18 cellular contexts compared by ENCODE assay signal in the genomic region with DNA sequence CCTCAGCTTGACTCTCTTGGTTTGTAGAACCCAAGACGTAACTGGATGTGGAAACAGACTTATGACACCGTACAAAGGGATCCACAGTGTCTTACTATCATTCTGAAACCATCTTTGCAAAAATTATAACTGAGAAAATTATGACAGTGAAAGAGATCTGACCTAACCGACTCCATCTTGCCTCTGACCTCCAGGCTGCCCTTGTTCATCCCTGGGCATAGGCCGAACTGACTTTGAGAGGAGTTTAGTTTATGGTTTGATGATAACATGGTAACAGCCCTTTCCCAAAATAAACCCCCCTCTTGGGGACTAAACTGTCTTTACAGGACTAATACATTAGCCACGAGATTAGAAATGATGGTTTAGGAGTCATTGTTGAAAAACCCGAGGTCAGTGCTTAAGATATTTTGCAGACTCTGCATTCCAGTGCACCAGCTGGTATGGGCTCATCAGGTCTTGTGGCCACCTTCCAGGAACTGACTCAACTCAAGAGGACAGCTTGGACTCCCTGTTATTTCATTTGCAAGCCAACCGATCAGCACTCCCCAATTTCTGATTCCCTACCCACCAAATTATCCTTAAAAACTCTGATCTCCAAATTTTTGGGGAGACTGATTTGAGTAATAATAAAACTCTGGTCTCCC. TPM values are rescaled to one million over a fixed set of nuclear protein-coding genes. Genes with fewer than 3 reads are reported as not detected.
A peak's percentile ranks its signal among the peaks of the same experiment; 100 is the strongest.
DNase-seq lines count a peak whose midpoint lies in the region; TF ChIP-seq lines count a peak whose summit lies in the region.
"Had no signal": no experiment of that assay in that cellular context is flagged by ENCODE, and none has a peak within 500 bp of the region (broad histone marks: within the 10 kb centered on the region; RNA-seq: fewer than 3 reads in every experiment).

No MANE protein-coding gene starts in this region.

- no peak for TF ChIP-seq CTCF in BJ (IDR thresholded peaks at IDR 0.05; ENCODE audit: insufficient read depth, low read depth, low read length)
- TF ChIP-seq CTCF in cardiac fibroblast (IDR thresholded peaks at IDR 0.05; ENCODE audit: low read depth, low read length), result no peak
- TF ChIP-seq CTCF in GM20000 (IDR thresholded peaks at IDR 0.05; ENCODE audit: extremely low read depth, missing control alignments), result no peak

- no peaks in the 10 kb centered on the region for H3K27me3 ChIP-seq in BJ (ENCODE audit: control insufficient read depth, insufficient read depth, low read length)
- H3K27me3 ChIP-seq in MG63, result no peaks in the 10 kb centered on the region

- peaks cover 9% of the 10 kb centered on the region for H3K4me1 Mint-ChIP-seq in T-helper 2 cell treated with Interferon-gamma antibody and Interleukin-4, amounts not matched to agents 5 μg/mL and 100 μg/mL, for 36 hours (ENCODE audit: low read depth)
- H3K4me1 Mint-ChIP-seq: WTC11 had no signal

- CTCF ChIA-PET in BJ (lab: Yijun Ruan, JAX), result no interaction called here

- H3K36me3 ChIP-seq in BJ (ENCODE audit: control insufficient read depth, insufficient read depth, low read length) (no peaks in the 10 kb centered on the region), MG63 (no peaks in the 10 kb centered on the region)
- H3K36me3 ChIP-seq: gastroesophageal sphincter, HAP-1 had no signal

- POLR2A ChIA-PET in BJ (lab: Charles Lee), result no interaction called here

- no peak overlapping the region for H3K4me3 Mint-ChIP-seq in T-helper 2 cell treated with Interferon-gamma antibody and Interleukin-4, amounts not matched to agents 5 μg/mL and 100 μg/mL, for 36 hours
- H3K4me3 Mint-ChIP-seq: activated CD8-positive, alpha-beta memory T cell treated with anti-CD3 and anti-CD28 coated beads, Interleukin-2, amount 10 ng/mL, durations not matched to agents 7 days and 5 days; CD4-positive, alpha-beta T cell; WTC11 had no signal

- no peak overlapping the region for H3K4me3 ChIP-seq in BJ (ENCODE audit: low read depth, low read length)
- H3K4me3 ChIP-seq in MG63, result no peak overlapping the region
- no peak overlapping the region for H3K4me3 ChIP-seq in cardiac fibroblast (replicated peaks in 1 of 2; ENCODE audit: low read depth in 2 of 2, low read length in 2 of 2)
- H3K4me3 ChIP-seq: coronary artery, gastroesophageal sphincter, HAP-1, psoas muscle had no signal

- DNase-seq in BJ (ENCODE audit: low read depth) (peak; percentile 9), MG63 (peak; percentile 77), cardiac fibroblast (ENCODE audit: low read depth in 2 of 2) (peak; percentile 90 to 94), non-pigmented ciliary epithelial cell (ENCODE audit: low read depth) (peak; percentile 45), cerebellum (ENCODE audit: low spot score) (no peak), NCI-H526 (lab: John Stamatoyannopoulos, UW) (no peak), GM20000 (ENCODE audit: low spot score) (no peak)
- no peak for DNase-seq in T-helper 2 cell treated with Interferon-gamma antibody and Interleukin-4, amounts not matched to agents 5 μg/mL and 100 μg/mL, for 36 hours (ENCODE audit: low spot score)
- DNase-seq: activated CD8-positive, alpha-beta memory T cell treated with anti-CD3 and anti-CD28 coated beads, Interleukin-2, amount 10 ng/mL, durations not matched to agents 7 days and 5 days; activated naive CD4-positive, alpha-beta T cell treated with anti-CD3 and anti-CD28 coated beads, Interleukin-2, amount 50 U/mL, for 16 hours; CD4-positive, alpha-beta T cell; kidney; NCI-H1092; psoas muscle had no signal

- H3K27me3 Mint-ChIP-seq in T-helper 2 cell treated with Interferon-gamma antibody and Interleukin-4, amounts not matched to agents 5 μg/mL and 100 μg/mL, for 36 hours (ENCODE audit: low read depth), result peaks cover 4% of the 10 kb centered on the region

- H3K36me3 Mint-ChIP-seq in T-helper 2 cell treated with Interferon-gamma antibody and Interleukin-4, amounts not matched to agents 5 μg/mL and 100 μg/mL, for 36 hours (ENCODE audit: low read depth), result peaks cover 1% of the 10 kb centered on the region

- H3K27ac Mint-ChIP-seq in T-helper 2 cell treated with Interferon-gamma antibody and Interleukin-4, amounts not matched to agents 5 μg/mL and 100 μg/mL, for 36 hours, result no peak overlapping the region
- H3K27ac Mint-ChIP-seq: activated CD8-positive, alpha-beta memory T cell treated with anti-CD3 and anti-CD28 coated beads, Interleukin-2, amount 10 ng/mL, durations not matched to agents 7 days and 5 days; CD4-positive, alpha-beta T cell; WTC11 had no signal

- H3K9me3 Mint-ChIP-seq in T-helper 2 cell treated with Interferon-gamma antibody and Interleukin-4, amounts not matched to agents 5 μg/mL and 100 μg/mL, for 36 hours, result peaks cover 14% of the 10 kb centered on the region

- H3K9me3 ChIP-seq in MG63, result no peaks in the 10 kb centered on the region
- H3K9me3 ChIP-seq: HAP-1, psoas muscle had no signal

RNA-seq across cellular contexts. Expression of a gene that starts 49.6 kb away (rescaled TPM):
- polyA plus RNA-seq in BJ (2011; rRNA removed), result 20.5 and 32.3 TPM in 2 replicates
- 11.0 and 24.3 TPM in 2 replicates for polyA minus RNA-seq in BJ (2011; rRNA and poly(A)+ RNA removed)
- total RNA-seq in MG63 (2014; rRNA removed; shearing (Covaris generic); ENCODE audit: low replicate concordance), result 30.8 and 36.7 TPM in 2 replicates
- 54.3 TPM for total RNA-seq in cerebellum

RNA-seq across cellular contexts. Expression of a gene that starts 49.9 kb away (rescaled TPM):
- polyA plus RNA-seq in BJ (2011; rRNA removed), result 6.0 and 15.6 TPM in 2 replicates
- 2.8 and 3.3 TPM in 2 replicates for polyA minus RNA-seq in BJ (2011; rRNA and poly(A)+ RNA removed)
- 15.8 and 21.3 TPM in 2 replicates for total RNA-seq in MG63 (2014; rRNA removed; shearing (Covaris generic); ENCODE audit: low replicate concordance)
- 24.5 TPM for total RNA-seq in cerebellum

Comparison
In these comparisons a context has a peak if more than half of its experiments do, and no peak if none do; other contexts are left out.
1. DNase-seq: peak in BJ (single experiment), MG63 (single experiment), cardiac fibroblast (2 of 2) and non-pigmented ciliary epithelial cell (single experiment); none in cerebellum (single experiment), NCI-H526 (0 of 2), GM20000 (single experiment) and T-helper 2 cell treated with Interferon-gamma antibody and Interleukin-4, amounts not matched to agents 5 μg/mL and 100 μg/mL, for 36 hours (single experiment).